Comparison of ENCODE assay signal across 23 cellular contexts in genomic region chr5:82359286-82359685, GRCh38.
DNase-seq lines count a peak whose midpoint lies in the region; ATAC-seq, FAIRE-seq and TF ChIP-seq lines count a peak whose summit lies in the region.
"Had no signal": no experiment of that assay in that cellular context is flagged by ENCODE, and none has a peak within 500 bp of the region (broad histone marks: within the 10 kb centered on the region; RNA-seq: fewer than 3 reads in every experiment).

No MANE protein-coding gene starts in this region.

- no peak overlapping the region for H3K4ac ChIP-seq in neuronal stem cell (ENCODE audit: low read length)

- no peak overlapping the region for H2BK15ac ChIP-seq in neuronal stem cell (ENCODE audit: low read length)

- H2AFZ ChIP-seq in astrocyte (ENCODE audit: low read depth, low read length) (no peak overlapping the region), neuronal stem cell (ENCODE audit: low read length) (peak overlapping the region; percentile 13)

- no peak overlapping the region for H4K91ac ChIP-seq in neuronal stem cell (ENCODE audit: low read depth, low read length, poor library complexity)

- H3K9me3 Mint-ChIP-seq in T-helper 1 cell treated with Interleukin-12 subunit alpha and Interleukin-12 subunit beta and Interleukin-4 antibody, amounts not matched to agents 30 μg/mL and 1 μg/mL, for 36 hours, result no peaks in the 10 kb centered on the region
- no peaks in the 10 kb centered on the region for H3K9me3 Mint-ChIP-seq in astrocyte (ENCODE audit: unreplicated experiment)

- H3K27ac ChIP-seq in astrocyte (ENCODE audit: low read depth, low read length) (no peak overlapping the region), neuronal stem cell (replicated peaks; ENCODE audit: low read length) (no peak overlapping the region)
- H3K27ac ChIP-seq: 22Rv1 had no signal

- DNase-seq in T-helper 1 cell (no peak), astrocyte (ENCODE audit: low read depth) (peak; percentile 76), fibroblast of pulmonary artery (ENCODE audit: low read depth) (peak; percentile 39), neuronal stem cell (ENCODE audit: low spot score) (no peak), NCI-H2196 treated with DMSO at 0.1 percent for 48 hours (lab: John Stamatoyannopoulos, UW; ENCODE audit: unreplicated experiment) (no peak), kidney tubule cell (ENCODE audit: low spot score) (no peak)
- DNase-seq: activated CD4-positive, alpha-beta T cell treated with anti-CD3 and anti-CD28 coated beads for 1 hour; AML-193; caudate nucleus; effector CD4-positive, alpha-beta T cell; MG63; NCI-H2227 treated with DMSO at 0.1 percent for 48 hours; NCI-H82; occipital lobe; OCI-M1; Right ventricle myocardium superior; stimulated activated CD8-positive, alpha-beta memory T cell treated with anti-CD3 and anti-CD28 coated beads, Interleukin-4, amount 100 ng/mL, for 48 hours had no signal

- no peak for TF ChIP-seq CTCF in astrocyte (IDR thresholded peaks at IDR 0.05; ENCODE audit: insufficient read depth, low read depth, low read length)
- TF ChIP-seq CTCF in fibroblast of pulmonary artery (IDR thresholded peaks at IDR 0.05; ENCODE audit: low read length, missing control alignments), result no peak

- no peaks in the 10 kb centered on the region for H3K36me3 ChIP-seq in astrocyte (ENCODE audit: insufficient read depth, low read length)
- H3K36me3 ChIP-seq in neuronal stem cell (replicated peaks in 1 of 2; ENCODE audit: control insufficient read depth in 2 of 2, insufficient read depth in 2 of 2, low read length in 2 of 2), result no peaks in the 10 kb centered on the region
- H3K36me3 ChIP-seq: MG63 had no signal

- H3K4me3 Mint-ChIP-seq in T-helper 1 cell treated with Interleukin-12 subunit alpha and Interleukin-12 subunit beta and Interleukin-4 antibody, amounts not matched to agents 30 μg/mL and 1 μg/mL, for 36 hours, result peak overlapping the region; percentile 41
- no peak overlapping the region for H3K4me3 Mint-ChIP-seq in astrocyte (ENCODE audit: unreplicated experiment)
- H3K4me3 Mint-ChIP-seq: activated naive CD8-positive, alpha-beta T cell had no signal

- no peaks in the 10 kb centered on the region for H3K9me3 ChIP-seq in astrocyte (ENCODE audit: insufficient read depth, low read depth, low read length)
- H3K9me3 ChIP-seq in neuronal stem cell (replicated peaks in 1 of 2; ENCODE audit: control insufficient read depth in 2 of 2, insufficient read depth in 1 of 2, low read depth in 1 of 2, low read length in 2 of 2), result no peaks in the 10 kb centered on the region
- H3K9me3 ChIP-seq: MG63 had no signal

- H3K4me1 Mint-ChIP-seq in T-helper 1 cell treated with Interleukin-12 subunit alpha and Interleukin-12 subunit beta and Interleukin-4 antibody, amounts not matched to agents 30 μg/mL and 1 μg/mL, for 36 hours (ENCODE audit: low read depth), result peaks cover 67% of the 10 kb centered on the region
- H3K4me1 Mint-ChIP-seq in astrocyte (ENCODE audit: low read depth, unreplicated experiment), result peaks cover 17% of the 10 kb centered on the region

- H2AK5ac ChIP-seq in neuronal stem cell (ENCODE audit: low read depth, low read length), result no peak overlapping the region

- H3K27me3 ChIP-seq in astrocyte (ENCODE audit: insufficient read depth, low read length) (no peaks in the 10 kb centered on the region), neuronal stem cell (ENCODE audit: control insufficient read depth in 3 of 3, insufficient read depth in 3 of 3, low read depth in 1 of 3, low read length in 3 of 3) (no peaks in the 10 kb centered on the region)
- H3K27me3 ChIP-seq: MG63 had no signal

- no peak overlapping the region for H3K18ac ChIP-seq in neuronal stem cell (ENCODE audit: low read length)

- H3K4me2 ChIP-seq in astrocyte (ENCODE audit: low read length) (peak overlapping the region; percentile 21), neuronal stem cell (ENCODE audit: insufficient read depth, low read length, poor library complexity, severe bottlenecking) (no peak overlapping the region)

- no peak overlapping the region for H3K4me3 ChIP-seq in astrocyte (ENCODE audit: insufficient read depth, low read depth, low read length)
- no peak overlapping the region for H3K4me3 ChIP-seq in fibroblast of pulmonary artery (replicated peaks; ENCODE audit: low read depth, low read length)
- no peak overlapping the region for H3K4me3 ChIP-seq in neuronal stem cell (ENCODE audit: low read length in 2 of 2)
- H3K4me3 ChIP-seq: MG63 had no signal

- H4K20me1 ChIP-seq in astrocyte (ENCODE audit: insufficient read depth, low read length), result no peaks in the 10 kb centered on the region

- WGBS in neuronal stem cell (ENCODE audit: extremely low coverage in 2 of 2, insufficient read length in 2 of 2, insufficient replicate concordance in 1 of 2), 2 donors, result no CpG with 5 or more reads among the region's 4 CpGs

- H3K4me1 ChIP-seq in astrocyte (ENCODE audit: insufficient read depth, low read length) (peaks cover 36% of the 10 kb centered on the region), neuronal stem cell (ENCODE audit: control insufficient read depth in 2 of 2, insufficient read depth in 1 of 2, low read depth in 1 of 2, low read length in 2 of 2) (peaks cover 13 to 24% of the 10 kb centered on the region in 2 donors)

- no peak overlapping the region for H3K14ac ChIP-seq in neuronal stem cell (ENCODE audit: low read length)

- no peak overlapping the region for H3K9ac ChIP-seq in astrocyte (ENCODE audit: low read length)
- H3K9ac ChIP-seq in neuronal stem cell (ENCODE audit: low read depth, low read length, poor library complexity), result no peak overlapping the region

- no peak overlapping the region for H2BK5ac ChIP-seq in neuronal stem cell (ENCODE audit: low read length)

- peaks cover 13% of the 10 kb centered on the region for H3K36me3 Mint-ChIP-seq in T-helper 1 cell treated with Interleukin-12 subunit alpha and Interleukin-12 subunit beta and Interleukin-4 antibody, amounts not matched to agents 30 μg/mL and 1 μg/mL, for 36 hours (ENCODE audit: low read depth)
- no peaks in the 10 kb centered on the region for H3K36me3 Mint-ChIP-seq in astrocyte (ENCODE audit: low read depth, unreplicated experiment)
- H3K36me3 Mint-ChIP-seq: activated naive CD8-positive, alpha-beta T cell had no signal

- no peak for ATAC-seq in GM21381 (IDR thresholded peaks at IDR 0.05; ENCODE audit: unreplicated experiment)
- ATAC-seq: esophagus mucosa had no signal

- H3K79me2 ChIP-seq in astrocyte (ENCODE audit: insufficient read depth, low read length), result no peaks in the 10 kb centered on the region

- H3K79me1 ChIP-seq in neuronal stem cell (ENCODE audit: low read depth, low read length), result no peaks in the 10 kb centered on the region

- H2BK12ac ChIP-seq in neuronal stem cell (ENCODE audit: low read length), result no peak overlapping the region

- H3K27ac Mint-ChIP-seq in T-helper 1 cell treated with Interleukin-12 subunit alpha and Interleukin-12 subunit beta and Interleukin-4 antibody, amounts not matched to agents 30 μg/mL and 1 μg/mL, for 36 hours, result peak overlapping the region; percentile 96
- no peak overlapping the region for H3K27ac Mint-ChIP-seq in astrocyte (ENCODE audit: unreplicated experiment)

- H3K23ac ChIP-seq in neuronal stem cell (ENCODE audit: low read depth, low read length, poor library complexity), result no peak overlapping the region

- no peak overlapping the region for H4K8ac ChIP-seq in neuronal stem cell (ENCODE audit: low read depth, low read length)

- no peak overlapping the region for H2BK120ac ChIP-seq in neuronal stem cell (ENCODE audit: low read depth, low read length)

- no peak for FAIRE-seq in astrocyte (lab: Jason Lieb, UNC)
- FAIRE-seq: urothelium cell line had no signal

- H3K27me3 Mint-ChIP-seq in T-helper 1 cell treated with Interleukin-12 subunit alpha and Interleukin-12 subunit beta and Interleukin-4 antibody, amounts not matched to agents 30 μg/mL and 1 μg/mL, for 36 hours (ENCODE audit: low read depth), result no peaks in the 10 kb centered on the region
- peaks cover 2% of the 10 kb centered on the region for H3K27me3 Mint-ChIP-seq in astrocyte (ENCODE audit: low read depth, unreplicated experiment)

Comparison
In these comparisons a context has a peak if more than half of its experiments do, and no peak if none do; other contexts are left out.
1. DNase-seq: peak in astrocyte (single experiment) and fibroblast of pulmonary artery (single experiment); none in T-helper 1 cell (0 of 5), neuronal stem cell (single experiment), NCI-H2196 treated with DMSO at 0.1 percent for 48 hours (single experiment) and kidney tubule cell (single experiment).